In genomic region chr4:82898322-82899243, GRCh38 we compare ENCODE assay signal across 8 cellular contexts. TPM values are rescaled to one million over a fixed set of nuclear protein-coding genes. Genes with fewer than 3 reads are reported as not detected.
DNase-seq lines count a peak whose midpoint lies in the region; ATAC-seq, FAIRE-seq and TF ChIP-seq lines count a peak whose summit lies in the region.

No MANE protein-coding gene starts in this region.

- FAIRE-seq in TTC549 (lab: Jason Lieb, UNC): peak; percentile 68
- FAIRE-seq in frontal cortex (lab: Jason Lieb, UNC): no peak

- no peaks in the 10 kb centered on the region for H3K27me3 ChIP-seq in BLaER1
- no peaks in the 10 kb centered on the region for H3K27me3 ChIP-seq in hepatocyte
- no peaks in the 10 kb centered on the region for H3K27me3 ChIP-seq in smooth muscle cell (ENCODE audit: low read depth)

- H3K4me1 ChIP-seq in BLaER1: peaks cover 39% of the 10 kb centered on the region
- H3K4me1 ChIP-seq in hepatocyte (ENCODE audit: insufficient read depth): peaks cover 17% of the 10 kb centered on the region
- H3K4me1 ChIP-seq in smooth muscle cell (ENCODE audit: low read depth): peaks cover 24% of the 10 kb centered on the region

- H3K9me3 Mint-ChIP-seq in activated T-helper 17 cell treated with anti-CD3 and anti-CD28 coated beads, Interleukin-2, amount 50 U/mL, for 72 hours: no peaks in the 10 kb centered on the region

- H3K36me3 ChIP-seq in BLaER1 (peaks cover 38% of the 10 kb centered on the region), hepatocyte (replicated peaks; ENCODE audit: insufficient read depth, low read depth) (no peaks in the 10 kb centered on the region), smooth muscle cell (ENCODE audit: low read depth) (peaks cover 10% of the 10 kb centered on the region)

- WGBS in hepatocyte (ENCODE audit: low lambda C conversion rate, missing lambda C conversion rate): 32% methylated on average over 7 of the region's 7 CpGs
- WGBS in smooth muscle cell (ENCODE audit: low lambda C conversion rate): 34% methylated on average over 7 of the region's 7 CpGs

- peak overlapping the region; percentile 93 for H3K27ac ChIP-seq in BLaER1
- H3K27ac ChIP-seq in hepatocyte: peak overlapping the region; percentile 93
- peak overlapping the region; percentile 98 for H3K27ac ChIP-seq in smooth muscle cell (ENCODE audit: low read depth)

- H4K20me1 ChIP-seq in BLaER1 (peaks cover 41% of the 10 kb centered on the region), hepatocyte (ENCODE audit: insufficient read depth, poor library complexity, severe bottlenecking) (no peaks in the 10 kb centered on the region), smooth muscle cell (ENCODE audit: low read depth) (peaks cover 23% of the 10 kb centered on the region)

- peak overlapping the region; percentile 74 for H3K4me3 ChIP-seq in BLaER1
- peak overlapping the region; percentile 58 for H3K4me3 ChIP-seq in hepatocyte
- peak overlapping the region; percentile 73 for H3K4me3 ChIP-seq in smooth muscle cell

- no peaks in the 10 kb centered on the region for H3K36me3 Mint-ChIP-seq in activated T-helper 17 cell treated with anti-CD3 and anti-CD28 coated beads, Interleukin-2, amount 50 U/mL, for 72 hours (ENCODE audit: low read depth)

- no peak for ATAC-seq in activated T-helper 17 cell treated with anti-CD3 and anti-CD28 coated beads, Interleukin-2, amount 50 U/mL, for 72 hours (replicated peaks)
- ATAC-seq in HG03108 (IDR thresholded peaks at IDR 0.05; ENCODE audit: unreplicated experiment): no peak

- H3F3A ChIP-seq in smooth muscle cell (ENCODE audit: low read depth): peaks cover 13% of the 10 kb centered on the region

- no peak overlapping the region for H2AFZ ChIP-seq in hepatocyte
- no peak overlapping the region for H2AFZ ChIP-seq in smooth muscle cell (ENCODE audit: low read depth)

- H3K79me2 ChIP-seq in hepatocyte (peaks cover 71% of the 10 kb centered on the region), smooth muscle cell (ENCODE audit: low read depth) (peaks cover 75% of the 10 kb centered on the region)

- no peaks in the 10 kb centered on the region for H3K9me2 ChIP-seq in hepatocyte (replicated peaks; ENCODE audit: insufficient read depth)

- H3K4me2 ChIP-seq in BLaER1: peak overlapping the region; percentile 93
- H3K4me2 ChIP-seq in hepatocyte: peak overlapping the region; percentile 75
- H3K4me2 ChIP-seq in smooth muscle cell: peak overlapping the region; percentile 97

- peaks cover 17% of the 10 kb centered on the region for H3K4me1 Mint-ChIP-seq in activated T-helper 17 cell treated with anti-CD3 and anti-CD28 coated beads, Interleukin-2, amount 50 U/mL, for 72 hours

- H3K9me3 ChIP-seq in BLaER1: no peaks in the 10 kb centered on the region
- H3K9me3 ChIP-seq in hepatocyte (ENCODE audit: low read depth): no peaks in the 10 kb centered on the region
- H3K9me3 ChIP-seq in smooth muscle cell (replicated peaks; ENCODE audit: low read depth): no peaks in the 10 kb centered on the region

- no peak overlapping the region for H3K4me3 Mint-ChIP-seq in activated T-helper 17 cell treated with anti-CD3 and anti-CD28 coated beads, Interleukin-2, amount 50 U/mL, for 72 hours

- DNase-seq in GOT3 (lab: John Stamatoyannopoulos, UW) (peak; percentile 15), hepatocyte (ENCODE audit: low spot score) (peak; percentile 61), smooth muscle cell (lab: John Stamatoyannopoulos, UW; ENCODE audit: unreplicated experiment) (no peak), frontal cortex (ENCODE audit: low spot score in 2 of 2) (no peak)

- H3K9ac ChIP-seq in BLaER1: peak overlapping the region; percentile 93
- H3K9ac ChIP-seq in smooth muscle cell (ENCODE audit: low read depth): peak overlapping the region; percentile 90

- TF ChIP-seq CTCF in hepatocyte (IDR thresholded peaks at IDR 0.05; ENCODE audit: poor library complexity): peak; percentile 46
- peak; percentile 12 for TF ChIP-seq CTCF in smooth muscle cell (IDR thresholded peaks at IDR 0.05; ENCODE audit: borderline replicate concordance, insufficient read depth, poor library complexity, severe bottlenecking)

- H3K27me3 Mint-ChIP-seq in activated T-helper 17 cell treated with anti-CD3 and anti-CD28 coated beads, Interleukin-2, amount 50 U/mL, for 72 hours: no peaks in the 10 kb centered on the region

- no peak overlapping the region for H3K27ac Mint-ChIP-seq in activated T-helper 17 cell treated with anti-CD3 and anti-CD28 coated beads, Interleukin-2, amount 50 U/mL, for 72 hours

RNA-seq across cellular contexts. Expression of gene THAP9, which starts 2.0 kb away (rescaled TPM):
- total RNA-seq in hepatocyte (12.5 and 14.0 TPM in 2 replicates), smooth muscle cell (4.4 and 7.8 TPM in 2 replicates), frontal cortex (17.5 TPM)
- polyA plus RNA-seq in hepatocyte (1.5 and 2.1 TPM in 2 replicates), smooth muscle cell (1.2 and 2.2 TPM in 2 replicates)
- 1 to 10 TPM; 1.5 to 1.9 TPM for total RNA-seq in activated T-helper 17 cell treated with anti-CD3 and anti-CD28 coated beads, Interleukin-2, amount 50 U/mL, for 72 hours

RNA-seq across cellular contexts. Expression of gene SEC31A, which starts 7.6 kb away (rescaled TPM):
- total RNA-seq in hepatocyte (306 and 312 TPM in 2 replicates), smooth muscle cell (490 TPM in 2 replicates), frontal cortex (117 TPM)
- polyA plus RNA-seq in hepatocyte (226 and 243 TPM in 2 replicates), smooth muscle cell (315 and 339 TPM in 2 replicates)
- total RNA-seq in activated T-helper 17 cell treated with anti-CD3 and anti-CD28 coated beads, Interleukin-2, amount 50 U/mL, for 72 hours: 100 to 1,000 TPM in 1 of 2 donors, 10 to 100 TPM in 1; 82.6 to 124 TPM

Comparison
In these comparisons a context has a peak if more than half of its experiments do, and no peak if none do; other contexts are left out.
1. DNase-seq: peak in GOT3 (single experiment) and hepatocyte (single experiment); none in smooth muscle cell (single experiment) and frontal cortex (0 of 2).
2. Peak in every context shown above with its lines, with median percentiles within 50 percentile points of each other: H3K27ac ChIP-seq, H3K4me2 ChIP-seq and H3K4me3 ChIP-seq.